8 cellular contexts compared by ENCODE assay signal in genomic region chr14:90396342-90397339, GRCh38. TPM values are rescaled to one million over a fixed set of nuclear protein-coding genes. Genes with fewer than 3 reads are reported as not detected.
DNase-seq lines count a peak whose midpoint lies in the region; ATAC-seq and TF ChIP-seq lines count a peak whose summit lies in the region.

CALM1 (plus strand) TSS chr14:90397029; CDS start chr14:90397231, 202 bp downstream.

- no peaks in the 10 kb centered on the region for H3K9me3 Mint-ChIP-seq in activated CD4-positive, alpha-beta memory T cell treated with anti-CD3 and anti-CD28 coated beads, Interleukin-2, amount 10 ng/mL, durations not matched to agents 7 days and 5 days

- CTCF ChIA-PET in activated CD4-positive, alpha-beta memory T cell treated with anti-CD3 and anti-CD28 coated beads, Interleukin-2, amount 10 ng/mL, durations not matched to agents 7 days and 5 days (lab: Charles Lee) = interaction anchor here (1.1 to 2.5 kb wide), 2 partner anchors 11 to 13 kb away, joined by 4 to 31 read pairs; no protein-coding TSS in a partner anchor

- peaks cover 38% of the 10 kb centered on the region for H3K36me3 Mint-ChIP-seq in activated CD4-positive, alpha-beta memory T cell treated with anti-CD3 and anti-CD28 coated beads, Interleukin-2, amount 10 ng/mL, durations not matched to agents 7 days and 5 days (ENCODE audit: low read depth)

- peak within 1 kb of the TSS; percentile 86 to 95 for H3K4me3 ChIP-seq in duodenal mucosa (ENCODE audit: low read depth in 1 of 2, low read length in 2 of 2)
- peak within 1 kb of the TSS; percentile 100 for H3K4me3 ChIP-seq in lower lobe of right lung

- H3K4me1 Mint-ChIP-seq in activated CD4-positive, alpha-beta memory T cell treated with anti-CD3 and anti-CD28 coated beads, Interleukin-2, amount 10 ng/mL, durations not matched to agents 7 days and 5 days = peaks cover 30% of the 10 kb centered on the region

- H3K4me3 Mint-ChIP-seq in activated CD4-positive, alpha-beta memory T cell treated with anti-CD3 and anti-CD28 coated beads, Interleukin-2, amount 10 ng/mL, durations not matched to agents 7 days and 5 days = peak within 1 kb of the TSS; percentile 97

- intact Hi-C loops in lower lobe of right lung (cut with DNase I) = no loop called here

- peak within 1 kb of the TSS; percentile 84 for H3K27ac ChIP-seq in duodenal mucosa (ENCODE audit: low read depth, low read length)
- H3K27ac ChIP-seq in lower lobe of right lung = peak within 1 kb of the TSS; percentile 97

- TF ChIP-seq CTCF in lower lobe of right lung (IDR thresholded peaks at IDR 0.05) = no peak

- H3K4me1 ChIP-seq in duodenal mucosa (ENCODE audit: control insufficient read depth in 1 of 2, insufficient read depth in 2 of 2, low read length in 2 of 2) (peaks cover 23 to 35% of the 10 kb centered on the region in 2 donors), lower lobe of right lung (peaks cover 40% of the 10 kb centered on the region)

- peak within 1 kb of the TSS; percentile 96 to 98 for H3K9ac ChIP-seq in duodenal mucosa (ENCODE audit: low read depth in 1 of 2, low read length in 2 of 2)

- no peaks in the 10 kb centered on the region for H3K27me3 ChIP-seq in duodenal mucosa (ENCODE audit: control insufficient read depth in 1 of 2, insufficient read depth in 2 of 2, low read length in 2 of 2)
- no peaks in the 10 kb centered on the region for H3K27me3 ChIP-seq in lower lobe of right lung (ENCODE audit: low read depth)

- H3K27me3 Mint-ChIP-seq in activated CD4-positive, alpha-beta memory T cell treated with anti-CD3 and anti-CD28 coated beads, Interleukin-2, amount 10 ng/mL, durations not matched to agents 7 days and 5 days = no peaks in the 10 kb centered on the region

- H3K9me3 ChIP-seq in duodenal mucosa (ENCODE audit: control insufficient read depth in 1 of 2, low read length in 2 of 2) (no peaks in the 10 kb centered on the region), lower lobe of right lung (no peaks in the 10 kb centered on the region)

- DNase-seq in C1 segment of cervical spinal cord (lab: John Stamatoyannopoulos, UW) (peak; percentile 50 to 94 (median 87)), NCI-H774 (lab: John Stamatoyannopoulos, UW) (peak; percentile 90), lower lobe of right lung (peak; percentile 94)
- DNase-seq in activated CD4-positive, alpha-beta memory T cell treated with anti-CD3 and anti-CD28 coated beads, Interleukin-2, amount 10 ng/mL, durations not matched to agents 7 days and 5 days = peak; percentile 94
- DNase-seq in stimulated activated CD4-positive, alpha-beta T cell treated with anti-CD3 and anti-CD28 coated beads, TNF-alpha, amount 100 ng/mL, for 1 hour (ENCODE audit: low read depth in 3 of 3, low spot score in 1 of 3) = peak; percentile 94 to 97 (median 96)

- ATAC-seq in GM19324 (IDR thresholded peaks at IDR 0.05; ENCODE audit: low FRiP score, unreplicated experiment) (peak; percentile 78), HG03460 (IDR thresholded peaks at IDR 0.05; ENCODE audit: unreplicated experiment) (peak; percentile 57), lower lobe of right lung (peak; percentile 89 to 96)

- peaks cover 18 to 19% of the 10 kb centered on the region in 2 donors for H3K36me3 ChIP-seq in duodenal mucosa (ENCODE audit: control insufficient read depth in 1 of 2, insufficient read depth in 2 of 2, low read length in 2 of 2)
- H3K36me3 ChIP-seq in lower lobe of right lung = peaks cover 18% of the 10 kb centered on the region

- H3K27ac Mint-ChIP-seq in activated CD4-positive, alpha-beta memory T cell treated with anti-CD3 and anti-CD28 coated beads, Interleukin-2, amount 10 ng/mL, durations not matched to agents 7 days and 5 days = peak within 1 kb of the TSS; percentile 89

- POLR2A ChIA-PET in activated CD4-positive, alpha-beta memory T cell treated with anti-CD3 and anti-CD28 coated beads, Interleukin-2, amount 10 ng/mL, durations not matched to agents 7 days and 5 days (lab: Charles Lee) = interaction anchor here (0.6 to 18.9 kb wide), 24 partner anchors 10 to 1473 kb away, joined by 3 to 733 read pairs (median 3); partner anchors contain the start of genes GPR68, NRDE2 and TDP1

RNA-seq across cellular contexts. Expression of gene CALM1, which starts in this region (rescaled TPM):
- total RNA-seq in activated CD4-positive, alpha-beta memory T cell treated with anti-CD3 and anti-CD28 coated beads, Interleukin-2, amount 10 ng/mL, durations not matched to agents 7 days and 5 days = 100 to 1,000 TPM; 901 TPM
- total RNA-seq in lower lobe of right lung = 518 TPM

Comparison
In these comparisons a context has a peak if more than half of its experiments do, and no peak if none do; other contexts are left out.
1. Peak in every context shown above with its lines: DNase-seq, ATAC-seq, H3K4me3 ChIP-seq and H3K27ac ChIP-seq.